Comparison of ENCODE assay signal across 8 cellular contexts in the genomic region with DNA sequence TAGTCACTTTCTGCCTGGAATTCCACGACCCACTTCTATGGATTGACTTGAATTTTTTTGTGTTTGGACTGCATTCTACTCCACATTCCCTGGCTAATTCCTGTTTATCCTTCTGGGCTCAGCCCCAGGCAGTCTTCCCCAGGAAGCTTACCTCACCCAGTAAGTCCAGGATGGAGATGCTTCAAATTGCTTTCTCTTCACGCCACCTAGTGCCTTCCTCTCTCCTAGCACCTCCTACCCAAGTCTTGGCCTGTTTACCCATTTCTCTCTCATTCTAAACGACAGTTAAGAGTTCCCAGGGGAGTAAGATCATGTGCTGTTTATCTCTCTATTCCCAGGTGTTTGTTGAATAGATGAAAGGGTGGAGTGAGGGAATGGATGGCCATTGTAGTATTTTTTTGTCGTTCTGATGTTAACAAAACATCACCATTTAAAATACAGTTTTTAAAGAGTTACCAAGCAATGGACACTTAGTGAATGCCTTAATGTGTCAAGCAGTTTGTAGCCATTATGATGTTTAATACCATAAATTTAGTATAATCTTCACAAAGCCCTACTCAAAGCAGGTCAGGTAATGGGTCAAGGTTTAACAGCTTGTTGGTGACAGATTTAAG.
DNase-seq lines count a peak whose midpoint lies in the region; ATAC-seq and TF ChIP-seq lines count a peak whose summit lies in the region.

No MANE protein-coding gene starts in this region.

- H3K27ac ChIP-seq in endodermal cell (ENCODE audit: low read depth, low read length): no peak overlapping the region

- peaks cover 6% of the 10 kb centered on the region for H3K4me1 ChIP-seq in endodermal cell (ENCODE audit: control insufficient read depth, insufficient read depth, low read length)

- peak overlapping the region; percentile 97 for H3K27ac Mint-ChIP-seq in activated CD8-positive, alpha-beta memory T cell treated with anti-CD3 and anti-CD28 coated beads, Interleukin-2, amount 10 ng/mL, durations not matched to agents 7 days and 5 days
- peak overlapping the region; percentile 68 for H3K27ac Mint-ChIP-seq in endodermal cell

- peaks cover 42% of the 10 kb centered on the region for H3K4me1 Mint-ChIP-seq in activated CD8-positive, alpha-beta memory T cell treated with anti-CD3 and anti-CD28 coated beads, Interleukin-2, amount 10 ng/mL, durations not matched to agents 7 days and 5 days
- peaks cover 23% of the 10 kb centered on the region for H3K4me1 Mint-ChIP-seq in endodermal cell

- H3K36me3 ChIP-seq in H7 (replicated peaks; ENCODE audit: control insufficient read depth, insufficient read depth, low read length) (no peaks in the 10 kb centered on the region), endodermal cell (ENCODE audit: control insufficient read depth, insufficient read depth, low read length) (no peaks in the 10 kb centered on the region)

- no peaks in the 10 kb centered on the region for H3K36me3 Mint-ChIP-seq in activated CD8-positive, alpha-beta memory T cell treated with anti-CD3 and anti-CD28 coated beads, Interleukin-2, amount 10 ng/mL, durations not matched to agents 7 days and 5 days
- H3K36me3 Mint-ChIP-seq in endodermal cell (ENCODE audit: low read depth): no peaks in the 10 kb centered on the region

- H3K27me3 ChIP-seq in H7 (ENCODE audit: control insufficient read depth, insufficient read depth, low read length) (no peaks in the 10 kb centered on the region), endodermal cell (ENCODE audit: control insufficient read depth, insufficient read depth, low read length, poor library complexity, severe bottlenecking) (peaks cover 44% of the 10 kb centered on the region)

- H3K9me3 ChIP-seq in endodermal cell (ENCODE audit: control insufficient read depth, low read length): no peaks in the 10 kb centered on the region

- CTCF ChIA-PET in activated CD8-positive, alpha-beta memory T cell treated with anti-CD3 and anti-CD28 coated beads, Interleukin-2, amount 10 ng/mL, durations not matched to agents 7 days and 5 days (lab: Charles Lee): interaction anchor here (0.9 to 6.8 kb wide), 15 partner anchors 8 to 212 kb away, joined by 3 to 55 read pairs (median 6); no protein-coding TSS in a partner anchor

- H3K4me3 ChIP-seq in H7 (ENCODE audit: insufficient read depth, low read depth, low read length): no peak overlapping the region
- H3K4me3 ChIP-seq in endodermal cell (ENCODE audit: low read length): no peak overlapping the region

- peak; percentile 52 for ATAC-seq in activated CD8-positive, alpha-beta memory T cell treated with anti-CD3 and anti-CD28 coated beads, Interleukin-2, amount 10 ng/mL, durations not matched to agents 7 days and 5 days

- 2% methylated on average over 3 of the region's 4 CpGs; no CpG with 5 or more reads in 1 of the 2 experiments for WGBS in endodermal cell (ENCODE audit: insufficient coverage in 1 of 2, insufficient read length in 1 of 2), 2 experiments

- no peak overlapping the region for H3K9ac ChIP-seq in endodermal cell (ENCODE audit: extremely low read depth, low read length, poor library complexity, severe bottlenecking)

- TF ChIP-seq CTCF in endodermal cell (conservative IDR thresholded peaks at IDR 0.05): peak; percentile 82

- in situ Hi-C loops in SK-MEL-5 (cut with HindIII; ENCODE audit: low pct_unique_long_range_greater_than_20kb, low sequenced_read_pairs): no loop called here

- H3K27me3 Mint-ChIP-seq in activated CD8-positive, alpha-beta memory T cell treated with anti-CD3 and anti-CD28 coated beads, Interleukin-2, amount 10 ng/mL, durations not matched to agents 7 days and 5 days: no peaks in the 10 kb centered on the region
- peaks cover 43% of the 10 kb centered on the region for H3K27me3 Mint-ChIP-seq in endodermal cell (ENCODE audit: insufficient read depth)

- H3K9me3 Mint-ChIP-seq in activated CD8-positive, alpha-beta memory T cell treated with anti-CD3 and anti-CD28 coated beads, Interleukin-2, amount 10 ng/mL, durations not matched to agents 7 days and 5 days (ENCODE audit: low read depth): no peaks in the 10 kb centered on the region
- H3K9me3 Mint-ChIP-seq in endodermal cell: no peaks in the 10 kb centered on the region

- peak; percentile 58 for DNase-seq in activated CD8-positive, alpha-beta memory T cell treated with anti-CD3 and anti-CD28 coated beads, Interleukin-2, amount 10 ng/mL, durations not matched to agents 7 days and 5 days
- DNase-seq in activated CD8-positive, alpha-beta memory T cell treated with anti-CD3 and anti-CD28 coated beads for 24 hours: no peak
- DNase-seq in H7: peak; percentile 79
- DNase-seq in NAMALWA (ENCODE audit: low spot score): peak; percentile 82
- DNase-seq in SK-MEL-5 (ENCODE audit: low read depth, low spot score): peak; percentile 85
- peak; percentile 89 for DNase-seq in endodermal cell
- DNase-seq in midbrain (lab: John Stamatoyannopoulos, UW): peak; percentile 70
- DNase-seq in DMS79 treated with DMSO at 0.1 percent for 48 hours (lab: John Stamatoyannopoulos, UW): no peak

- H3K4me3 Mint-ChIP-seq in activated CD8-positive, alpha-beta memory T cell treated with anti-CD3 and anti-CD28 coated beads, Interleukin-2, amount 10 ng/mL, durations not matched to agents 7 days and 5 days: peak overlapping the region; percentile 77
- H3K4me3 Mint-ChIP-seq in endodermal cell: no peak overlapping the region

Comparison
In these comparisons a context has a peak if more than half of its experiments do, and no peak if none do; other contexts are left out.
1. DNase-seq: peak in activated CD8-positive, alpha-beta memory T cell treated with anti-CD3 and anti-CD28 coated beads, Interleukin-2, amount 10 ng/mL, durations not matched to agents 7 days and 5 days (single experiment), H7 (single experiment), NAMALWA (single experiment), SK-MEL-5 (single experiment), endodermal cell (single experiment) and midbrain (single experiment); none in activated CD8-positive, alpha-beta memory T cell treated with anti-CD3 and anti-CD28 coated beads for 24 hours (single experiment) and DMS79 treated with DMSO at 0.1 percent for 48 hours (single experiment).